In genomic region chr7:150962743-150963399, GRCh38 we compare ENCODE assay signal across 8 cellular contexts. TPM values are rescaled to one million over a fixed set of nuclear protein-coding genes. Genes with fewer than 3 reads are reported as not detected.
DNase-seq lines count a peak whose midpoint lies in the region; ATAC-seq and TF ChIP-seq lines count a peak whose summit lies in the region.

No MANE protein-coding gene starts in this region.

- peaks cover 11% of the 10 kb centered on the region; the same call in 1 of the 2 replicates for H3K4me1 ChIP-seq in GM23338 (ENCODE audit: insufficient read depth)
- no peaks in the 10 kb centered on the region for H3K4me1 ChIP-seq in neural progenitor cell

- H4K20me1 ChIP-seq in GM23338 (replicated peaks; ENCODE audit: insufficient read depth) (no peaks in the 10 kb centered on the region), neural progenitor cell (ENCODE audit: low read depth) (no peaks in the 10 kb centered on the region)

- no peaks in the 10 kb centered on the region for H3K9me3 Mint-ChIP-seq in GM23338
- no peaks in the 10 kb centered on the region for H3K9me3 Mint-ChIP-seq in activated T-cell treated with anti-CD3 and anti-CD28 coated beads, Interleukin-2, amount 50 U/mL, for 4 hours
- H3K9me3 Mint-ChIP-seq in neural progenitor cell, result no peaks in the 10 kb centered on the region

- no peaks in the 10 kb centered on the region for H3K79me2 ChIP-seq in GM23338 (replicated peaks; ENCODE audit: insufficient read depth)
- H3K79me2 ChIP-seq in neural progenitor cell (ENCODE audit: low read depth), result no peaks in the 10 kb centered on the region

- H3K36me3 ChIP-seq in GM23338 (ENCODE audit: insufficient read depth) (no peaks in the 10 kb centered on the region), neural progenitor cell (no peaks in the 10 kb centered on the region)

- H3K36me3 Mint-ChIP-seq in GM23338 (ENCODE audit: low read depth) (no peaks in the 10 kb centered on the region), neural progenitor cell (peaks cover 2% of the 10 kb centered on the region)
- H3K36me3 Mint-ChIP-seq in activated T-cell treated with anti-CD3 and anti-CD28 coated beads, Interleukin-2, amount 50 U/mL, for 4 hours (ENCODE audit: insufficient read depth), result no peaks in the 10 kb centered on the region

- H3K4me2 ChIP-seq in GM23338, result no peak overlapping the region
- no peak overlapping the region for H3K4me2 ChIP-seq in neural progenitor cell

- H3K27me3 ChIP-seq in GM23338 (ENCODE audit: insufficient read depth), result peaks cover 17% of the 10 kb centered on the region
- H3K27me3 ChIP-seq in neural progenitor cell, result no peaks in the 10 kb centered on the region

- no peaks in the 10 kb centered on the region for H3F3A ChIP-seq in GM23338 (replicated peaks; ENCODE audit: low read depth)
- H3F3A ChIP-seq in neural progenitor cell (ENCODE audit: low read depth), result no peaks in the 10 kb centered on the region

- H3K4me1 Mint-ChIP-seq in GM23338, result peaks cover 14% of the 10 kb centered on the region
- H3K4me1 Mint-ChIP-seq in activated T-cell treated with anti-CD3 and anti-CD28 coated beads, Interleukin-2, amount 50 U/mL, for 4 hours (ENCODE audit: low read depth), result peaks cover 12% of the 10 kb centered on the region
- H3K4me1 Mint-ChIP-seq in neural progenitor cell, result peaks cover 19% of the 10 kb centered on the region

- H2AFZ ChIP-seq in GM23338 (no peak overlapping the region), neural progenitor cell (replicated peaks) (no peak overlapping the region)

- H3K9ac ChIP-seq in neural progenitor cell, result no peak overlapping the region

- H3K27ac Mint-ChIP-seq in GM23338 (no peak overlapping the region), neural progenitor cell (peak overlapping the region; percentile 62)

- peak; percentile 91 for ATAC-seq in GM23338
- ATAC-seq in activated T-cell treated with anti-CD3 and anti-CD28 coated beads, Interleukin-2, amount 50 U/mL, for 4 hours, result peak; percentile 93 to 97

- no peak overlapping the region for H3K27ac ChIP-seq in GM23338 (ENCODE audit: low read depth)
- no peak overlapping the region for H3K27ac ChIP-seq in neural progenitor cell

- H3K27me3 Mint-ChIP-seq in GM23338 (ENCODE audit: insufficient read depth, low read depth, poor library complexity) (peaks cover 5% of the 10 kb centered on the region), neural progenitor cell (ENCODE audit: insufficient read depth, low read depth) (peaks cover 15% of the 10 kb centered on the region)
- H3K27me3 Mint-ChIP-seq in activated T-cell treated with anti-CD3 and anti-CD28 coated beads, Interleukin-2, amount 50 U/mL, for 4 hours (ENCODE audit: low read depth), result peaks cover 28% of the 10 kb centered on the region

- H3K9me3 ChIP-seq in neural progenitor cell (ENCODE audit: low read depth), result no peaks in the 10 kb centered on the region

- peak; percentile 90 to 98 for TF ChIP-seq CTCF in GM23338 (conservative IDR thresholded peaks at IDR 0.05; ENCODE audit: low read depth in 2 of 2)
- peak; percentile 89 for TF ChIP-seq CTCF in neural progenitor cell (IDR thresholded peaks at IDR 0.05)

- H3K4me3 ChIP-seq in GM23338 (no peak overlapping the region), neural progenitor cell (no peak overlapping the region)

- H3K4me3 Mint-ChIP-seq in GM23338 (no peak overlapping the region), neural progenitor cell (no peak overlapping the region)
- no peak overlapping the region for H3K4me3 Mint-ChIP-seq in activated T-cell treated with anti-CD3 and anti-CD28 coated beads, Interleukin-2, amount 50 U/mL, for 4 hours

- DNase-seq in G401 (ENCODE audit: low spot score) (peak; percentile 82), GM23338 (ENCODE audit: low spot score) (peak; percentile 84), NCI-H460 (ENCODE audit: extremely low read depth, low read depth) (peak; percentile 35), fibroblast of gingiva (ENCODE audit: low read depth) (peak; percentile 10), neural progenitor cell (ENCODE audit: low spot score) (peak; percentile 86), foreskin melanocyte (no peak), NCI-H146 (lab: John Stamatoyannopoulos, UW) (no peak)
- peak; percentile 59 for DNase-seq in activated T-cell treated with anti-CD3 and anti-CD28 coated beads, Interleukin-2, amount 50 U/mL, for 4 hours

- no peaks in the 10 kb centered on the region for H3K9me2 ChIP-seq in GM23338 (ENCODE audit: insufficient read depth)

- in situ Hi-C loops in G401 (cut with HindIII; ENCODE audit: low sequenced_read_pairs), result no loop called here

TF ChIP-seq in GM23338, 12 proteins besides CTCF, POLR2A, EP300 and RAD21 (continues in another document):
- no peak for TF ChIP-seq POLR2AphosphoS5 (IDR thresholded peaks at IDR 0.05; ENCODE audit: low read depth)
- TF ChIP-seq REST (IDR thresholded peaks at IDR 0.05; ENCODE audit: unreplicated experiment), result no peak
- no peak for TF ChIP-seq EZH2 (IDR thresholded peaks at IDR 0.05; ENCODE audit: low read depth, unreplicated experiment)
- TF ChIP-seq ZNF114 (CRISPR knock-in tag; IDR thresholded peaks at IDR 0.05), result no peak
- no peak for TF ChIP-seq CREB1 (CRISPR knock-in tag; IDR thresholded peaks at IDR 0.05; ENCODE audit: low read depth)
- no peak for TF ChIP-seq ZNF331 (CRISPR knock-in tag; IDR thresholded peaks at IDR 0.05; ENCODE audit: low read depth)
- TF ChIP-seq STAT1 (IDR thresholded peaks at IDR 0.05; ENCODE audit: unreplicated experiment), result no peak
- no peak for TF ChIP-seq ETS1 (IDR thresholded peaks at IDR 0.05)
- TF ChIP-seq JUNB (IDR thresholded peaks at IDR 0.05; ENCODE audit: unreplicated experiment), result no peak

RNA-seq across cellular contexts. Expression of gene KCNH2, which starts 15.2 kb away (rescaled TPM):
- total RNA-seq in G401 (2014; rRNA removed; shearing (Covaris generic)), result 10.8 and 11.5 TPM in 2 replicates
- total RNA-seq in GM23338 (2014; rRNA removed; shearing (Covaris generic)), result 11.3 and 14.7 TPM in 2 replicates
- polyA plus RNA-seq in GM23338 (2016; fragmentation: Nextera tagmentation; extraction: Ambion mirVana), result 2.6 and 2.9 TPM in 2 replicates
- total RNA-seq in NCI-H460 (2014; rRNA removed; shearing (Covaris generic)), result 0.27 and 0.58 TPM in 2 replicates
- 0.68 TPM in 1 of 2 replicates, not detected in the other for polyA plus RNA-seq in NCI-H460 (2014; cell fraction: nucleus; rRNA removed)
- total RNA-seq in activated T-cell treated with anti-CD3 and anti-CD28 coated beads, Interleukin-2, amount 50 U/mL, for 4 hours, result under 1 TPM; 0.49 to 0.71 (median 0.66) TPM
- 2.6 and 11.1 TPM in 2 replicates for total RNA-seq in neural progenitor cell (ENCODE audit: low replicate concordance)

RNA-seq across cellular contexts. Expression of gene NOS3, which starts 27.9 kb away (rescaled TPM):
- 34.5 and 41.6 TPM in 2 replicates for total RNA-seq in G401 (2014; rRNA removed; shearing (Covaris generic))
- 6.1 and 13.3 TPM in 2 replicates for total RNA-seq in GM23338 (2014; rRNA removed; shearing (Covaris generic))
- 2.6 and 3.1 TPM in 2 replicates for polyA plus RNA-seq in GM23338 (2016; fragmentation: Nextera tagmentation; extraction: Ambion mirVana)
- 0.30 and 0.46 TPM in 2 replicates for total RNA-seq in NCI-H460 (2014; rRNA removed; shearing (Covaris generic))
- 0.07 and 1.8 TPM in 2 replicates for polyA plus RNA-seq in NCI-H460 (2014; cell fraction: nucleus; rRNA removed)
- 1 to 10 TPM; 5.3 to 9.2 (median 8.2) TPM for total RNA-seq in activated T-cell treated with anti-CD3 and anti-CD28 coated beads, Interleukin-2, amount 50 U/mL, for 4 hours
- 1.3 and 11.0 TPM in 2 replicates for total RNA-seq in neural progenitor cell (ENCODE audit: low replicate concordance)

Comparison
In these comparisons a context has a peak if more than half of its experiments do, and no peak if none do; other contexts are left out.
1. DNase-seq: peak in G401 (single experiment), GM23338 (single experiment), NCI-H460 (single experiment), activated T-cell treated with anti-CD3 and anti-CD28 coated beads, Interleukin-2, amount 50 U/mL, for 4 hours (single experiment), fibroblast of gingiva (single experiment) and neural progenitor cell (single experiment); none in foreskin melanocyte (single experiment) and NCI-H146 (single experiment).